Comparison of ENCODE assay signal across 1 cellular context in genomic region chr17:2572304-2572609, GRCh38.
TF ChIP-seq lines count a peak whose summit lies in the region.

No MANE protein-coding gene starts in this region.

TF ChIP-seq in GM12878, 131 proteins besides CTCF, POLR2A, EP300 and RAD21 (continued from another document):
- TF ChIP-seq MLLT1 (IDR thresholded peaks at IDR 0.05), result peak; percentile 56; the same call in 1 of the 2 replicates
